In the genomic region with DNA sequence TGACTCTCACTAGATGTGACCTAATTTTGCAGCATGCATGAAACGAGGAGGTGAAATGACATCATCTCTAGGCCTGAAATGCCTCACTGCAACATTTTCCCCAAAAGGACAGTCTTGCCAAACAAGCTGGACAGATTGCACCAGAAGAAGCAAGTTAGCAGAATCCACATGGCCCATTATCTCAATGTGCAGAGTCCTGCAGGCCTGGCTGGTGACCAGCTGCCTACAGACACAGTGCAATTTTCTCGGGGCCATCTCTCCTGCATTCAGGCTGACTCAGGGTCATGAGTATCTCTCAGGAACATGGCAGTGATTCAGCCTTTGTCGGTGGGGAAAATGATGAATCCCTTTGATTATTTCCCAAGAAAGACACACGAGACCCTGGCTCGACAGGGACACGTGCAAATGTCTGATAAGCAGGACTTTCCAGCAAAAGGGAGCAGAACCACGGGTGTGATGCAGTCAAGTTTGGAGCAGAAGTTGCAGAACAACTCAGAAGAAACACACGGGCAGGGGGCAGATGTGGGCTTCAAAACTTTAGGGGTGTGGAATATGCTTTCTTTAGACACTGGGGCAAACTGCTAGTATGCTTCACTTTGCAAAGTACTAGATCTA, we compare ENCODE assay signal across 15 cellular contexts. TPM values are rescaled to one million over a fixed set of nuclear protein-coding genes. Genes with fewer than 3 reads are reported as not detected.
A peak's percentile ranks its signal among the peaks of the same experiment; 100 is the strongest.
DNase-seq lines count a peak whose midpoint lies in the region; TF ChIP-seq lines count a peak whose summit lies in the region.
"Had no signal": no experiment of that assay in that cellular context is flagged by ENCODE, and none has a peak within 500 bp of the region (broad histone marks: within the 10 kb centered on the region; RNA-seq: fewer than 3 reads in every experiment).

No MANE protein-coding gene starts in this region.

- no peak overlapping the region for H2BK15ac ChIP-seq in mesendoderm (replicated peaks; ENCODE audit: low read depth)

- H3K4me2 ChIP-seq in fibroblast of lung (ENCODE audit: extremely low read depth, insufficient read depth, low read length), result no peak overlapping the region
- no peak overlapping the region for H3K4me2 ChIP-seq in mesendoderm (ENCODE audit: low read length)

- no peak for TF ChIP-seq EP300 in sigmoid colon (IDR thresholded peaks at IDR 0.05)

- H3K4me1 ChIP-seq in HEK293 (ENCODE audit: control insufficient read depth, insufficient read depth, low read length) (no peaks in the 10 kb centered on the region), fibroblast of lung (ENCODE audit: control insufficient read depth, extremely low read depth, insufficient read depth, low read length) (no peaks in the 10 kb centered on the region), sigmoid colon (no peaks in the 10 kb centered on the region), mesendoderm (ENCODE audit: control insufficient read depth, low read depth, low read length) (no peaks in the 10 kb centered on the region)

- peak; percentile 83 for DNase-seq in SKM-1 (lab: John Stamatoyannopoulos, UW; ENCODE audit: unreplicated experiment)
- DNase-seq in fibroblast of lung (ENCODE audit: low read depth in 2 of 2), result peak; percentile 27
- peak; percentile 24 for DNase-seq in skeletal muscle cell (ENCODE audit: low read depth)
- no peak for DNase-seq in sigmoid colon
- no peak for DNase-seq in mesendoderm
- DNase-seq in activated CD4-positive, alpha-beta memory T cell treated with anti-CD3 and anti-CD28 coated beads for 36 hours, result no peak
- DNase-seq: activated gamma-delta T cell treated with Interleukin-2 at 50 U/mL for 16 hours; body of pancreas; effector memory CD4-positive, alpha-beta T cell; mucosa of descending colon; NCI-H1694 had no signal

- H4K8ac ChIP-seq in mesendoderm (ENCODE audit: low read depth, low read length), result no peak overlapping the region

- H3K18ac ChIP-seq in mesendoderm (ENCODE audit: low read length), result no peak overlapping the region

- H3K9me3 ChIP-seq in HEK293 (ENCODE audit: control insufficient read depth, insufficient read depth, low read depth, low read length) (no peaks in the 10 kb centered on the region), fibroblast of lung (ENCODE audit: control insufficient read depth, insufficient read depth, low read depth, low read length) (no peaks in the 10 kb centered on the region), sigmoid colon (no peaks in the 10 kb centered on the region)
- H3K9me3 ChIP-seq: body of pancreas, mucosa of descending colon had no signal

- H2BK120ac ChIP-seq in mesendoderm (ENCODE audit: low read depth, low read length), result no peak overlapping the region

- no peak overlapping the region for H3K4me3 Mint-ChIP-seq in activated CD4-positive, alpha-beta memory T cell treated with anti-CD3 and anti-CD28 coated beads for 36 hours
- H3K4me3 Mint-ChIP-seq: CD14-positive monocyte had no signal

- no peaks in the 10 kb centered on the region for H3K36me3 Mint-ChIP-seq in activated CD4-positive, alpha-beta memory T cell treated with anti-CD3 and anti-CD28 coated beads for 36 hours
- H3K36me3 Mint-ChIP-seq: CD14-positive monocyte had no signal

- no peak overlapping the region for H3K4ac ChIP-seq in mesendoderm (ENCODE audit: low read depth, low read length)

- POLR2A ChIA-PET in HEK293 (lab: Yijun Ruan, JAX), result no interaction called here
- POLR2A ChIA-PET in activated CD4-positive, alpha-beta memory T cell treated with anti-CD3 and anti-CD28 coated beads for 36 hours (lab: Charles Lee), result interaction anchor here (0.6 kb wide), 1 partner anchor 185 kb away, joined by 3 read pairs; no protein-coding TSS in a partner anchor

- no peak overlapping the region for H2AK5ac ChIP-seq in mesendoderm (ENCODE audit: low read length)

- H3K27me3 Mint-ChIP-seq in activated CD4-positive, alpha-beta memory T cell treated with anti-CD3 and anti-CD28 coated beads for 36 hours, result peaks cover 5% of the 10 kb centered on the region

- no peaks in the 10 kb centered on the region for H3K9me3 Mint-ChIP-seq in activated CD4-positive, alpha-beta memory T cell treated with anti-CD3 and anti-CD28 coated beads for 36 hours
- H3K9me3 Mint-ChIP-seq: CD14-positive monocyte had no signal

- no peak overlapping the region for H4K5ac ChIP-seq in mesendoderm (ENCODE audit: low read length)

- no peak overlapping the region for H3K56ac ChIP-seq in mesendoderm (ENCODE audit: low read length)

- WGBS in sigmoid colon, 2 donors, result 80 to 82% methylated on average over 8 of the region's 8 CpGs
- no CpG with 5 or more reads among the region's 8 CpGs for WGBS in mesendoderm (ENCODE audit: extremely low coverage, insufficient coverage, low lambda C conversion rate)

- no peak for TF ChIP-seq POLR2A in sigmoid colon (IDR thresholded peaks at IDR 0.05)

- peaks cover 2% of the 10 kb centered on the region for H3K27me3 ChIP-seq in fibroblast of lung (ENCODE audit: control insufficient read depth, insufficient read depth, low read length)
- peaks cover 0 to 4% (median 0%) of the 10 kb centered on the region in 3 donors for H3K27me3 ChIP-seq in sigmoid colon
- no peaks in the 10 kb centered on the region for H3K27me3 ChIP-seq in mesendoderm (ENCODE audit: insufficient read depth, low read length, poor library complexity)
- H3K27me3 ChIP-seq: body of pancreas had no signal

- no peak overlapping the region for H2AFZ ChIP-seq in fibroblast of lung (ENCODE audit: low read length)

- H3K36me3 ChIP-seq in HEK293 (ENCODE audit: control insufficient read depth in 2 of 2, insufficient read depth in 1 of 2, low read length in 2 of 2) (no peaks in the 10 kb centered on the region), fibroblast of lung (ENCODE audit: control insufficient read depth, insufficient read depth, low read length) (no peaks in the 10 kb centered on the region), sigmoid colon (no peaks in the 10 kb centered on the region), mesendoderm (ENCODE audit: control insufficient read depth, insufficient read depth, low read length) (no peaks in the 10 kb centered on the region)

- CTCF ChIA-PET in HEK293 (lab: Yijun Ruan, JAX), result interaction anchor here (1.2 kb wide), 1 partner anchor 10 kb away, joined by 3 read pairs; no protein-coding TSS in a partner anchor
- CTCF ChIA-PET in activated CD4-positive, alpha-beta memory T cell treated with anti-CD3 and anti-CD28 coated beads for 36 hours (lab: Charles Lee), result no interaction called here

- intact Hi-C loops in sigmoid colon (cut with DNase I), result no loop called here
- intact Hi-C loops in activated CD4-positive, alpha-beta memory T cell treated with anti-CD3 and anti-CD28 coated beads for 36 hours (cut with micrococcal nuclease), result no loop called here

- no peak overlapping the region for H3K27ac ChIP-seq in HEK293 (ENCODE audit: extremely low read depth, low read depth, low read length)
- no peak overlapping the region for H3K27ac ChIP-seq in fibroblast of lung (ENCODE audit: insufficient read depth, low read length)
- H3K27ac ChIP-seq in sigmoid colon, result no peak overlapping the region
- H3K27ac ChIP-seq in mesendoderm (ENCODE audit: low read depth, low read length), result no peak overlapping the region
- H3K27ac ChIP-seq: body of pancreas, SK-N-MC had no signal

- no peak overlapping the region for H3K23ac ChIP-seq in mesendoderm (ENCODE audit: low read length)

- TF ChIP-seq CTCF in HEK293 (tag by site-specific recombination; IDR thresholded peaks at IDR 0.05), result no peak
- no peak for TF ChIP-seq CTCF in fibroblast of lung (conservative IDR thresholded peaks at IDR 0.05 in 1 of 2, IDR thresholded peaks at IDR 0.05 in 1 of 2; ENCODE audit: low read depth in 1 of 2, low read length in 2 of 2)
- no peak for TF ChIP-seq CTCF in sigmoid colon (IDR thresholded peaks at IDR 0.05)

- no peak overlapping the region for H3K27ac Mint-ChIP-seq in activated CD4-positive, alpha-beta memory T cell treated with anti-CD3 and anti-CD28 coated beads for 36 hours

- H3K4me3 ChIP-seq in HEK293 (ENCODE audit: low read depth, low read length) (no peak overlapping the region), fibroblast of lung (replicated peaks in 1 of 4; ENCODE audit: control extremely low read depth in 1 of 4, insufficient read depth in 1 of 4, low read depth in 3 of 4, low read length in 4 of 4) (no peak overlapping the region), skeletal muscle cell (ENCODE audit: low read depth, low read length) (no peak overlapping the region), sigmoid colon (no peak overlapping the region), mesendoderm (ENCODE audit: low read length) (no peak overlapping the region)
- H3K4me3 ChIP-seq: body of pancreas, mucosa of descending colon, SK-N-MC had no signal

- no peaks in the 10 kb centered on the region for H3K79me2 ChIP-seq in fibroblast of lung (ENCODE audit: control insufficient read depth, insufficient read depth, low read length)
- no peaks in the 10 kb centered on the region for H3K79me2 ChIP-seq in mesendoderm (ENCODE audit: control insufficient read depth, insufficient read depth, low read length)

- H4K20me1 ChIP-seq in fibroblast of lung (ENCODE audit: control insufficient read depth, extremely low read depth, insufficient read depth, low read length), result no peaks in the 10 kb centered on the region

- no peak overlapping the region for H2BK5ac ChIP-seq in mesendoderm (ENCODE audit: low read length)

- no peak overlapping the region for H3K9ac ChIP-seq in fibroblast of lung (ENCODE audit: insufficient read depth, low read length)
- H3K9ac ChIP-seq in mesendoderm (ENCODE audit: low read length), result no peak overlapping the region

- H3K4me1 Mint-ChIP-seq in activated CD4-positive, alpha-beta memory T cell treated with anti-CD3 and anti-CD28 coated beads for 36 hours (ENCODE audit: low read depth), result peaks cover 11% of the 10 kb centered on the region
- H3K4me1 Mint-ChIP-seq: CD14-positive monocyte had no signal

- no peaks in the 10 kb centered on the region for H3K79me1 ChIP-seq in mesendoderm (ENCODE audit: low read length)

RNA-seq across cellular contexts. Expression of a gene that starts 38.7 kb away (rescaled TPM):
- total RNA-seq in fibroblast of lung, result under 0.01 and 0.17 TPM in 2 replicates
- polyA plus RNA-seq in fibroblast of lung, result 0.02 TPM in 2 replicates
- polyA plus RNA-seq in fibroblast of lung (2012), result 0.03 TPM in 1 of 2 replicates, not detected in the other
- polyA minus RNA-seq in fibroblast of lung (ENCODE audit: low replicate concordance), result not detected in 2 replicates
- under 1 TPM in 3 of 4 donors, not detected in 1; under 0.01 to 0.36 (median 0.28) TPM for total RNA-seq in sigmoid colon
- under 1 TPM; under 0.01 to 0.09 (median under 0.01) TPM for polyA plus RNA-seq in sigmoid colon
- under 0.01 TPM for polyA plus RNA-seq in mesendoderm (2013, experiment 1 of 2)
- not detected for polyA plus RNA-seq in mesendoderm (2013, experiment 2 of 2)
- not detected for total RNA-seq in activated CD4-positive, alpha-beta memory T cell treated with anti-CD3 and anti-CD28 coated beads for 36 hours
- polyA plus RNA-seq: CD14-positive monocyte, keratinocyte had no signal

RNA-seq across cellular contexts. Expression of a gene that starts 40.5 kb away (rescaled TPM):
- 56.2 and 60.4 TPM in 2 replicates for total RNA-seq in fibroblast of lung
- polyA plus RNA-seq in fibroblast of lung, result 38.9 and 42.5 TPM in 2 replicates
- 35.4 and 35.5 TPM in 2 replicates for polyA plus RNA-seq in fibroblast of lung (2012)
- 13.7 and 18.4 TPM in 2 replicates for polyA minus RNA-seq in fibroblast of lung (ENCODE audit: low replicate concordance)
- 10 to 100 TPM; 45.9 to 58.9 (median 50.5) TPM for total RNA-seq in sigmoid colon
- polyA plus RNA-seq in sigmoid colon, result 10 to 100 TPM; 29.4 to 34.0 (median 29.9) TPM
- 38.1 TPM for polyA plus RNA-seq in mesendoderm (2013, experiment 1 of 2)
- polyA plus RNA-seq in mesendoderm (2013, experiment 2 of 2), result 37.3 TPM
- 10 to 100 TPM; 56.2 to 60.3 TPM for total RNA-seq in activated CD4-positive, alpha-beta memory T cell treated with anti-CD3 and anti-CD28 coated beads for 36 hours

Comparison
In these comparisons a context has a peak if more than half of its experiments do, and no peak if none do; other contexts are left out.
1. DNase-seq: peak in SKM-1 (single experiment), fibroblast of lung (2 of 2) and skeletal muscle cell (single experiment); none in sigmoid colon (single experiment), mesendoderm (single experiment) and activated CD4-positive, alpha-beta memory T cell treated with anti-CD3 and anti-CD28 coated beads for 36 hours (single experiment).